ENCODE assay signal across 1 cellular context in the genomic region with DNA sequence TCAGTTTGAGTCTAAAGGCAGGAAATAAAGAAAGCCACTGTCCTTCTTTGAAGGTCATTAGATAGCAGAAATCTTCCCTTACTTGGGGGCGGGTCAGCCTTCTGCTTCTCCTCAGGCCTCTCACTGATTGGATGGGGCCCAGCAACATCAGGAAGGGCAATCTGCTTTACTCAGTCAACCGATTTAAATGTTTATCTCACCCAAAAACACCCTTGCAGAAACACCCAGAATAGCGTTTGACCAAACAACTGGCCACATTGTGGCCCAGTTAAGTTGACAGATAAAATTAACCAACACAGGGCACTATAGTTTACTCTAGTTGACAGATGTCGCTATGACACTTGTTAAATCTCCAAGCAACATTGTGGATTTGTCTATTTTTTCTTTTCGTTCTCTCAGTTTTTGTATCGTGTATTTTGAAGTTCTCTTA.
A peak's percentile ranks its signal among the peaks of the same experiment; 100 is the strongest.
TF ChIP-seq lines count a peak whose summit lies in the region.
"Not testable (repeated sequence)": the region's sequence is repeated elsewhere in the genome, so short reads cannot be mapped to it uniquely, and the experiment has no call there.

No MANE protein-coding gene starts in this region.

TF ChIP-seq in K562, 482 proteins besides CTCF, POLR2A, EP300 and RAD21 (continued from another document):
- TF ChIP-seq, protein P1, sequence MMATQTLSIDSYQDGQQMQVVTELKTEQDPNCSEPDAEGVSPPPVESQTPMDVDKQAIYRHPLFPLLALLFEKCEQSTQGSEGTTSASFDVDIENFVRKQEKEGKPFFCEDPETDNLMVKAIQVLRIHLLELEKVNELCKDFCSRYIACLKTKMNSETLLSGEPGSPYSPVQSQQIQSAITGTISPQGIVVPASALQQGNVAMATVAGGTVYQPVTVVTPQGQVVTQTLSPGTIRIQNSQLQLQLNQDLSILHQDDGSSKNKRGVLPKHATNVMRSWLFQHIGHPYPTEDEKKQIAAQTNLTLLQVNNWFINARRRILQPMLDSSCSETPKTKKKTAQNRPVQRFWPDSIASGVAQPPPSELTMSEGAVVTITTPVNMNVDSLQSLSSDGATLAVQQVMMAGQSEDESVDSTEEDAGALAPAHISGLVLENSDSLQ (IDR thresholded peaks at IDR 0.05), result peak; percentile 41; the same call in 1 of the 2 replicates
- TF ChIP-seq MEIS2 (IDR thresholded peaks at IDR 0.05; ENCODE audit: partially characterized antibody) (peak; percentile 53), ESRRA (IDR thresholded peaks at IDR 0.05; ENCODE audit: borderline replicate concordance, low read depth) (peak; percentile 99), DMBX1 (CRISPR knock-in tag; IDR thresholded peaks at IDR 0.05; ENCODE audit: borderline replicate concordance) (0 out of 2 replicates have a peak, but pooled peaks have one; percentile 20), CBFA2T3 (IDR thresholded peaks at IDR 0.05) (peak; percentile 48), MEF2D (tag; conservative IDR thresholded peaks at IDR 0.05; ENCODE audit: low read depth) (peak; percentile 57; the same call in 1 of the 2 replicates), LEF1 (IDR thresholded peaks at IDR 0.05) (peak; percentile 16; the same call in 1 of the 2 replicates), PML (IDR thresholded peaks at IDR 0.05; ENCODE audit: low read length) (0 out of 2 replicates have a peak, but pooled peaks have one; percentile 33), ZNF589 (CRISPR knock-in tag; IDR thresholded peaks at IDR 0.05; ENCODE audit: low read depth) (peak; percentile 55; the same call in 1 of the 2 replicates), TBL1XR1 (IDR thresholded peaks at IDR 0.05; ENCODE audit: low read length in 2 of 2) (0 out of 4 replicates have a peak, but pooled peaks of 1 of the 2 experiments have one; percentile 30), FOXA3 (CRISPR knock-in tag; conservative IDR thresholded peaks at IDR 0.05 in 1 of 2, IDR thresholded peaks at IDR 0.05 in 1 of 2) (0 out of 4 replicates have a peak, but pooled peaks of 1 of the 2 experiments have one; percentile 34), GATA2 (CRISPR knock-in tag; IDR thresholded peaks at IDR 0.05) (peak; percentile 40; the same call in 1 of the 2 replicates), ZFX (CRISPR knock-in tag; IDR thresholded peaks at IDR 0.05) (peak; percentile 13; the same call in 1 of the 2 replicates), ARID1B (IDR thresholded peaks at IDR 0.05) (peak; percentile 65; the same call in 1 of the 2 replicates), SRF (CRISPR knock-in tag; IDR thresholded peaks at IDR 0.05) (peak in 1 of 2 experiments; percentile 45; a peak in 1 of 4 replicates), ATF7 (IDR thresholded peaks at IDR 0.05) (0 out of 2 replicates have a peak, but pooled peaks have one; percentile 45), TAL1 (IDR thresholded peaks at IDR 0.05) (peak; percentile 72), VEZF1 (CRISPR knock-in tag; IDR thresholded peaks at IDR 0.05) (peak; percentile 33; the same call in 1 of the 2 replicates), JUND (IDR thresholded peaks at IDR 0.05; ENCODE audit: borderline replicate concordance, low read depth, low read length) (0 out of 2 replicates have a peak, but pooled peaks have one; percentile 19), CEBPG (tag; conservative IDR thresholded peaks at IDR 0.05 in 1 of 2, IDR thresholded peaks at IDR 0.05 in 1 of 2) (0 out of 4 replicates have a peak, but pooled peaks of 1 of the 2 experiments have one; percentile 13), SMAD4 (CRISPR knock-in tag; conservative IDR thresholded peaks at IDR 0.05) (0 out of 2 replicates have a peak, but pooled peaks have one; percentile 30), NFYB (IDR thresholded peaks at IDR 0.05; ENCODE audit: extremely low read depth, insufficient read length) (peak; percentile 5)
- not testable (repeated sequence) for TF ChIP-seq JUND (tag; IDR thresholded peaks at IDR 0.05; ENCODE audit: borderline replicate concordance, low read depth, low read length); CEBPG (CRISPR knock-in tag; IDR thresholded peaks at IDR 0.05)
- TF ChIP-seq, protein P2, sequence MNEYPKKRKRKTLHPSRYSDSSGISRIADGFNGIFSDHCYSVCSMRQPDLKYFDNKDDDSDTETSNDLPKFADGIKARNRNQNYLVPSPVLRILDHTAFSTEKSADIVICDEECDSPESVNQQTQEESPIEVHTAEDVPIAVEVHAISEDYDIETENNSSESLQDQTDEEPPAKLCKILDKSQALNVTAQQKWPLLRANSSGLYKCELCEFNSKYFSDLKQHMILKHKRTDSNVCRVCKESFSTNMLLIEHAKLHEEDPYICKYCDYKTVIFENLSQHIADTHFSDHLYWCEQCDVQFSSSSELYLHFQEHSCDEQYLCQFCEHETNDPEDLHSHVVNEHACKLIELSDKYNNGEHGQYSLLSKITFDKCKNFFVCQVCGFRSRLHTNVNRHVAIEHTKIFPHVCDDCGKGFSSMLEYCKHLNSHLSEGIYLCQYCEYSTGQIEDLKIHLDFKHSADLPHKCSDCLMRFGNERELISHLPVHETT (CRISPR knock-in tag; conservative IDR thresholded peaks at IDR 0.05 in 1 of 2, IDR thresholded peaks at IDR 0.05 in 1 of 2), result peak in 1 of 2 experiments; percentile 18; a peak in 1 of 4 replicates
TF ChIP-seq in K562: peak in this region for 38; not testable (repeated sequence) for 444.
